Comparison of ENCODE assay signal across 14 cellular contexts in genomic region chr6:53496797-53497196, GRCh38. TPM values are rescaled to one million over a fixed set of nuclear protein-coding genes. Genes with fewer than 3 reads are reported as not detected.
A peak's percentile ranks its signal among the peaks of the same experiment; 100 is the strongest.
DNase-seq lines count a peak whose midpoint lies in the region; ATAC-seq and TF ChIP-seq lines count a peak whose summit lies in the region.
"Had no signal": no experiment of that assay in that cellular context is flagged by ENCODE, and none has a peak within 500 bp of the region (broad histone marks: within the 10 kb centered on the region; RNA-seq: fewer than 3 reads in every experiment).

No MANE protein-coding gene starts in this region.

- WGBS in endodermal cell (ENCODE audit: insufficient coverage in 1 of 2, insufficient read length in 1 of 2), 2 experiments = 60 to 91% methylated on average over 1 to 4 of the region's 4 CpGs
- 22 to 44% (median 24%) methylated on average over 4 of the region's 4 CpGs for WGBS in ovary, 3 donors

- DNase-seq in AG09309 (ENCODE audit: low read depth) = peak; percentile 79
- peak; percentile 88 for DNase-seq in NCI-H226
- no peak for DNase-seq in endodermal cell
- DNase-seq in GM19240 (ENCODE audit: insufficient read length, low spot score) = no peak
- DNase-seq in ovary = no peak
- DNase-seq in activated CD8-positive, alpha-beta memory T cell treated with anti-CD3 and anti-CD28 coated beads for 24 hours = no peak
- DNase-seq: CD4-positive, alpha-beta memory T cell; immature natural killer cell; NCI-H774 had no signal

- H3K27me3 ChIP-seq in endodermal cell (ENCODE audit: control insufficient read depth, insufficient read depth, low read length, poor library complexity, severe bottlenecking) (no peaks in the 10 kb centered on the region), mucosa of stomach (ENCODE audit: control insufficient read depth, insufficient read depth, low read length) (no peaks in the 10 kb centered on the region), ovary (no peaks in the 10 kb centered on the region)

- no peak overlapping the region for H3K4me3 Mint-ChIP-seq in endodermal cell
- H3K4me3 Mint-ChIP-seq: CD4-positive, alpha-beta memory T cell; immature natural killer cell; T-helper 2 cell treated with Interferon-gamma antibody and Interleukin-4, amounts not matched to agents 5 μg/mL and 100 μg/mL, for 36 hours had no signal

- no peak overlapping the region for H3K4me3 ChIP-seq in AG09309 (ENCODE audit: control insufficient read depth, low read depth, low read length)
- H3K4me3 ChIP-seq in endodermal cell (ENCODE audit: low read length) = no peak overlapping the region
- no peak overlapping the region for H3K4me3 ChIP-seq in mucosa of stomach (ENCODE audit: low read length)
- H3K4me3 ChIP-seq in ovary = no peak overlapping the region
- H3K4me3 ChIP-seq: GM12878 had no signal

- H3K36me3 Mint-ChIP-seq in endodermal cell (ENCODE audit: low read depth) = peaks cover 32% of the 10 kb centered on the region

- H3K4me1 ChIP-seq in endodermal cell (ENCODE audit: control insufficient read depth, insufficient read depth, low read length) (peaks cover 15% of the 10 kb centered on the region), mucosa of stomach (ENCODE audit: control insufficient read depth, insufficient read depth, low read length) (peaks cover 25% of the 10 kb centered on the region), ovary (ENCODE audit: insufficient read depth) (peaks cover 2% of the 10 kb centered on the region)
- H3K4me1 ChIP-seq: parathyroid adenoma had no signal

- peak overlapping the region; percentile 64 for H3K27ac Mint-ChIP-seq in endodermal cell
- H3K27ac Mint-ChIP-seq: T-helper 2 cell treated with Interferon-gamma antibody and Interleukin-4, amounts not matched to agents 5 μg/mL and 100 μg/mL, for 36 hours had no signal

- no peak for ATAC-seq in HG02610 (IDR thresholded peaks at IDR 0.05; ENCODE audit: unreplicated experiment)
- ATAC-seq: GM12878 had no signal

- H3K9me3 ChIP-seq in endodermal cell (ENCODE audit: control insufficient read depth, low read length) = no peaks in the 10 kb centered on the region
- H3K9me3 ChIP-seq in mucosa of stomach (ENCODE audit: control insufficient read depth, low read length) = no peaks in the 10 kb centered on the region
- H3K9me3 ChIP-seq in ovary = no peaks in the 10 kb centered on the region

- H3K27me3 Mint-ChIP-seq in endodermal cell (ENCODE audit: insufficient read depth) = no peaks in the 10 kb centered on the region
- H3K27me3 Mint-ChIP-seq: CD4-positive, alpha-beta memory T cell had no signal

- peaks cover 34% of the 10 kb centered on the region for H3K36me3 ChIP-seq in endodermal cell (ENCODE audit: control insufficient read depth, insufficient read depth, low read length)
- no peaks in the 10 kb centered on the region for H3K36me3 ChIP-seq in mucosa of stomach (ENCODE audit: control insufficient read depth, insufficient read depth, low read length)
- no peaks in the 10 kb centered on the region for H3K36me3 ChIP-seq in ovary

- intact Hi-C loops in ovary (cut with DNase I) = loop anchor here in 3 of 4 donors (5.0 to 10.0 kb wide), 4 partner anchors 48 to 231 kb away; partner anchors contain the start of genes GCLC (in 1 of the 3) and KLHL31 (in 1 of the 3)

- TF ChIP-seq POLR2A in ovary (IDR thresholded peaks at IDR 0.05) = no peak

- H3K27ac ChIP-seq in endodermal cell (ENCODE audit: low read depth, low read length) = no peak overlapping the region
- H3K27ac ChIP-seq in ovary = no peak overlapping the region
- H3K27ac ChIP-seq: parathyroid adenoma had no signal

- TF ChIP-seq CTCF in AG09309 (IDR thresholded peaks at IDR 0.05; ENCODE audit: control insufficient read depth, insufficient read depth, low read depth, low read length, missing control alignments) (no peak), endodermal cell (conservative IDR thresholded peaks at IDR 0.05) (no peak), ovary (IDR thresholded peaks at IDR 0.05) (no peak)

- H3K9me3 Mint-ChIP-seq in endodermal cell = no peaks in the 10 kb centered on the region
- H3K9me3 Mint-ChIP-seq: CD4-positive, alpha-beta memory T cell; immature natural killer cell; T-helper 2 cell treated with Interferon-gamma antibody and Interleukin-4, amounts not matched to agents 5 μg/mL and 100 μg/mL, for 36 hours had no signal

- H3K9ac ChIP-seq in endodermal cell (ENCODE audit: extremely low read depth, low read length, poor library complexity, severe bottlenecking) (no peak overlapping the region), mucosa of stomach (ENCODE audit: low read length) (peak overlapping the region; percentile 22)
- H3K9ac ChIP-seq: parathyroid adenoma had no signal

- TF ChIP-seq EP300 in ovary (IDR thresholded peaks at IDR 0.05) = no peak

- H3K4me1 Mint-ChIP-seq in endodermal cell = peaks cover 48% of the 10 kb centered on the region
- H3K4me1 Mint-ChIP-seq: immature natural killer cell had no signal

RNA-seq across cellular contexts. Expression of gene GCLC, which starts 48.1 kb away (rescaled TPM):
- total RNA-seq in endodermal cell (10 to 100 TPM; 44.7 to 57.7 TPM), ovary (10 to 100 TPM; 17.8 to 42.8 (median 29.4) TPM)
- polyA plus RNA-seq in endodermal cell (2013, experiment 1 of 2) = 22.6 TPM
- polyA plus RNA-seq in endodermal cell (2013, experiment 2 of 2) = 20.2 TPM
- 10 to 100 TPM in 1 of 2 donors, 1 to 10 TPM in 1; 9.0 to 50.4 TPM for polyA plus RNA-seq in ovary

Comparison
In these comparisons a context has a peak if more than half of its experiments do, and no peak if none do; other contexts are left out.
1. DNase-seq: peak in AG09309 (single experiment) and NCI-H226 (single experiment); none in endodermal cell (single experiment), GM19240 (single experiment), ovary (0 of 5) and activated CD8-positive, alpha-beta memory T cell treated with anti-CD3 and anti-CD28 coated beads for 24 hours (single experiment).